Comparison of ENCODE assay signal across 20 cellular contexts in genomic region chr7:17598846-17599245, GRCh38.
DNase-seq lines count a peak whose midpoint lies in the region; ATAC-seq and TF ChIP-seq lines count a peak whose summit lies in the region.
"Had no signal": no experiment of that assay in that cellular context is flagged by ENCODE, and none has a peak within 500 bp of the region (broad histone marks: within the 10 kb centered on the region; RNA-seq: fewer than 3 reads in every experiment).

No MANE protein-coding gene starts in this region.

- CTCF ChIA-PET in IMR-90 (lab: Yijun Ruan, JAX), result interaction anchor here (0.7 to 2.0 kb wide), 2 partner anchors 10 to 12 kb away, joined by 3 to 5 read pairs; no protein-coding TSS in a partner anchor
- CTCF ChIA-PET in activated naive CD4-positive, alpha-beta T cell treated with anti-CD3 and anti-CD28 coated beads for 36 hours (lab: Charles Lee), result no interaction called here

- peaks cover under 1% of the 10 kb centered on the region; the same call in 1 of the 2 replicates for H3K9me3 ChIP-seq in IMR-90 (ENCODE audit: control insufficient read depth, insufficient read depth, low read length)
- H3K9me3 ChIP-seq: body of pancreas, ovary had no signal

- peaks cover 3% of the 10 kb centered on the region for H3K9me3 Mint-ChIP-seq in activated naive CD4-positive, alpha-beta T cell treated with anti-CD3 and anti-CD28 coated beads for 36 hours

- no peaks in the 10 kb centered on the region for H3K79me1 ChIP-seq in IMR-90 (ENCODE audit: low read depth in 1 of 2, low read length in 2 of 2)

- H3K4ac ChIP-seq in IMR-90 (ENCODE audit: low read depth, low read length), result peak overlapping the region; percentile 22; the same call in 1 of the 2 replicates

- peak; percentile 64 for DNase-seq in A172 (ENCODE audit: low spot score)
- peak; percentile 23 for DNase-seq in IMR-90
- DNase-seq in NCI-H69 (lab: John Stamatoyannopoulos, UW), result peak; percentile 98
- no peak for DNase-seq in CD1c-positive myeloid dendritic cell (ENCODE audit: extremely low spot score)
- DNase-seq in activated naive CD4-positive, alpha-beta T cell treated with anti-CD3 and anti-CD28 coated beads for 36 hours, result no peak
- no peak for DNase-seq in NCI-H510A treated with DMSO at 0.1 percent for 48 hours (lab: John Stamatoyannopoulos, UW)
- no peak for DNase-seq in DMS79 treated with DMSO at 0.1 percent for 48 hours (lab: John Stamatoyannopoulos, UW)
- DNase-seq: activated CD4-positive, CD25-positive, alpha-beta regulatory T cell treated with anti-CD3 and anti-CD28 coated beads, Interleukin-2, amount 50 U/mL, for 72 hours; activated CD8-positive, alpha-beta memory T cell treated with anti-CD3 and anti-CD28 coated beads, Interleukin-2, amount 50 U/mL, for 48 hours; body of pancreas; CD4-positive, alpha-beta T cell; dermis blood vessel endothelial cell; hypothalamus; KBM-7; ovary; SIG-M5; stimulated activated naive B cell treated with anti-CD40 and anti-IgM and Interleukin-4, amounts not matched to agents 10 μg/mL and 1 μg/mL and 100 μg/mL, for 72 hours had no signal

- no peak overlapping the region for H3K9ac ChIP-seq in IMR-90 (ENCODE audit: low read depth, low read length)

- H3K23ac ChIP-seq in IMR-90 (ENCODE audit: low read depth, low read length), result no peak overlapping the region

- no peak for ATAC-seq in IMR-90 (ENCODE audit: low read depth)
- peak; percentile 56 for ATAC-seq in esophagus mucosa
- ATAC-seq: body of pancreas; left lobe of liver; stimulated activated naive B cell treated with anti-CD40 and anti-IgM and Interleukin-4, amounts not matched to agents 10 μg/mL and 1 μg/mL and 100 μg/mL, for 72 hours had no signal

- H3K14ac ChIP-seq in IMR-90 (replicated peaks; ENCODE audit: low read depth, low read length), result no peak overlapping the region

- H3K4me2 ChIP-seq in IMR-90 (ENCODE audit: low read depth, low read length), result no peak overlapping the region

- no peaks in the 10 kb centered on the region for H3K27me3 ChIP-seq in IMR-90 (ENCODE audit: control insufficient read depth, insufficient read depth, low read length)
- H3K27me3 ChIP-seq: body of pancreas, ovary had no signal

- H3K4me3 ChIP-seq in IMR-90 (ENCODE audit: insufficient read depth, low read depth, low read length), result no peak overlapping the region
- H3K4me3 ChIP-seq: body of pancreas, ovary had no signal

- no peak overlapping the region for H3K18ac ChIP-seq in IMR-90 (ENCODE audit: low read depth, low read length)

- H2BK5ac ChIP-seq in IMR-90 (ENCODE audit: low read depth, low read length, poor library complexity, severe bottlenecking), result no peak overlapping the region

- H3K4me3 Mint-ChIP-seq in activated naive CD4-positive, alpha-beta T cell treated with anti-CD3 and anti-CD28 coated beads for 36 hours, result no peak overlapping the region
- H3K4me3 Mint-ChIP-seq: CD4-positive, alpha-beta T cell; stimulated activated naive B cell treated with anti-CD40 and anti-IgM and Interleukin-4, amounts not matched to agents 10 μg/mL and 1 μg/mL and 100 μg/mL, for 72 hours; type B pancreatic cell had no signal

- H3K4me1 ChIP-seq in IMR-90 (ENCODE audit: control insufficient read depth, insufficient read depth, low read length), result peaks cover 4% of the 10 kb centered on the region; the same call in 1 of the 2 replicates
- H3K4me1 ChIP-seq: body of pancreas had no signal

- H2AK9ac ChIP-seq in IMR-90 (replicated peaks; ENCODE audit: low read depth, low read length, poor library complexity), result no peak overlapping the region

- no peaks in the 10 kb centered on the region for H3K36me3 Mint-ChIP-seq in activated naive CD4-positive, alpha-beta T cell treated with anti-CD3 and anti-CD28 coated beads for 36 hours (ENCODE audit: low read depth)
- H3K36me3 Mint-ChIP-seq: stimulated activated naive B cell treated with anti-CD40 and anti-IgM and Interleukin-4, amounts not matched to agents 10 μg/mL and 1 μg/mL and 100 μg/mL, for 72 hours; type B pancreatic cell had no signal

- no peaks in the 10 kb centered on the region for H4K20me1 ChIP-seq in IMR-90 (ENCODE audit: insufficient read depth, low read length)

- H4K5ac ChIP-seq in IMR-90 (ENCODE audit: low read depth, low read length), result peak overlapping the region; percentile 36; the same call in 1 of the 2 replicates

- no TSS peak for BruUV-seq in IMR-90 (replicated peaks; lab: Mats Ljungman, UMichigan)

- POLR2A ChIA-PET in IMR-90 (lab: Charles Lee; ENCODE audit: unreplicated experiment), result no interaction called here

- no peaks in the 10 kb centered on the region for H3K36me3 ChIP-seq in IMR-90 (ENCODE audit: control insufficient read depth, insufficient read depth, low read length)
- H3K36me3 ChIP-seq: ovary had no signal

- H2AK5ac ChIP-seq in IMR-90 (ENCODE audit: low read depth, low read length), result no peak overlapping the region

- no peaks in the 10 kb centered on the region for H3K4me1 Mint-ChIP-seq in activated naive CD4-positive, alpha-beta T cell treated with anti-CD3 and anti-CD28 coated beads for 36 hours (ENCODE audit: low read depth)
- H3K4me1 Mint-ChIP-seq: stimulated activated naive B cell treated with anti-CD40 and anti-IgM and Interleukin-4, amounts not matched to agents 10 μg/mL and 1 μg/mL and 100 μg/mL, for 72 hours had no signal

- no peak overlapping the region for H2BK15ac ChIP-seq in IMR-90 (ENCODE audit: low read depth, low read length)

- in situ Hi-C loops in IMR-90 (cut with MboI; ENCODE audit: low sequenced_read_pairs), result no loop called here

- no peak for TF ChIP-seq POLR2A in IMR-90 (IDR thresholded peaks at IDR 0.05; ENCODE audit: low read depth, low read length)

- peaks cover 3% of the 10 kb centered on the region; the same call in 1 of the 2 replicates for H3K9me1 ChIP-seq in IMR-90 (ENCODE audit: insufficient read depth, low read length)

- no peak overlapping the region for H4K91ac ChIP-seq in IMR-90 (ENCODE audit: insufficient read depth, low read depth, low read length)

- H2BK20ac ChIP-seq in IMR-90 (ENCODE audit: low read depth, low read length), result peak overlapping the region; percentile 59

- no peak overlapping the region for H2AFZ ChIP-seq in IMR-90 (replicated peaks; ENCODE audit: low read length, poor library complexity)

- dilution Hi-C loops in IMR-90 (cut with HindIII; ENCODE audit: low sequenced_read_pairs, unreplicated experiment), result no loop called here

- intact Hi-C loops in IMR-90 (cut with micrococcal nuclease), result no loop called here
- intact Hi-C loops in activated naive CD4-positive, alpha-beta T cell treated with anti-CD3 and anti-CD28 coated beads for 36 hours (cut with micrococcal nuclease), result no loop called here

- TF ChIP-seq CTCF in IMR-90 (conservative IDR thresholded peaks at IDR 0.05; ENCODE audit: low read depth, low read length), result no peak

- H2BK120ac ChIP-seq in IMR-90 (ENCODE audit: low read depth, low read length), result peak overlapping the region; percentile 63

- peaks cover 14% of the 10 kb centered on the region for H3K27me3 Mint-ChIP-seq in activated naive CD4-positive, alpha-beta T cell treated with anti-CD3 and anti-CD28 coated beads for 36 hours (ENCODE audit: low read depth)
- H3K27me3 Mint-ChIP-seq: stimulated activated naive B cell treated with anti-CD40 and anti-IgM and Interleukin-4, amounts not matched to agents 10 μg/mL and 1 μg/mL and 100 μg/mL, for 72 hours; type B pancreatic cell had no signal

- H3K27ac ChIP-seq in IMR-90 (ENCODE audit: insufficient read depth, low read length), result no peak overlapping the region
- H3K27ac ChIP-seq: ovary had no signal

- no peak overlapping the region for H3K27ac Mint-ChIP-seq in activated naive CD4-positive, alpha-beta T cell treated with anti-CD3 and anti-CD28 coated beads for 36 hours
- H3K27ac Mint-ChIP-seq: CD4-positive, alpha-beta T cell; stimulated activated naive B cell treated with anti-CD40 and anti-IgM and Interleukin-4, amounts not matched to agents 10 μg/mL and 1 μg/mL and 100 μg/mL, for 72 hours; type B pancreatic cell had no signal

- H4K8ac ChIP-seq in IMR-90 (ENCODE audit: low read depth in 2 of 2, low read length in 2 of 2), result no peak overlapping the region

- no peak for TF ChIP-seq RAD21 in IMR-90 (IDR thresholded peaks at IDR 0.05; ENCODE audit: low read length)

- H3K56ac ChIP-seq in IMR-90 (ENCODE audit: extremely low read depth, insufficient read depth, low read length), result no peak overlapping the region

TF ChIP-seq in IMR-90, 13 proteins besides CTCF, POLR2A, EP300 and RAD21:
- no peak for TF ChIP-seq MAZ (IDR thresholded peaks at IDR 0.05; ENCODE audit: borderline replicate concordance, low read depth, low read length)
- TF ChIP-seq RFX5 (IDR thresholded peaks at IDR 0.05; ENCODE audit: low read depth, low read length), result no peak
- TF ChIP-seq FOS (IDR thresholded peaks at IDR 0.05; ENCODE audit: low read depth, low read length), result no peak
- TF ChIP-seq MXI1 (IDR thresholded peaks at IDR 0.05; ENCODE audit: borderline replicate concordance, low read depth, low read length), result no peak
- TF ChIP-seq MAFK (IDR thresholded peaks at IDR 0.05; ENCODE audit: low read depth, low read length), result no peak
- TF ChIP-seq USF2 (IDR thresholded peaks at IDR 0.05; ENCODE audit: low read depth, low read length), result no peak
- TF ChIP-seq NFE2L2 (IDR thresholded peaks at IDR 0.05; ENCODE audit: low read depth, low read length), result no peak
- TF ChIP-seq RCOR1 (IDR thresholded peaks at IDR 0.05; ENCODE audit: insufficient replicate concordance, low read length), result no peak
- no peak for TF ChIP-seq CHD1 (IDR thresholded peaks at IDR 0.05; ENCODE audit: low read depth, low read length)
- no peak for TF ChIP-seq CEBPB (IDR thresholded peaks at IDR 0.05; ENCODE audit: low read depth, low read length)
- no peak for TF ChIP-seq ELK1 (IDR thresholded peaks at IDR 0.05; ENCODE audit: borderline replicate concordance, low read depth, low read length)
- no peak for TF ChIP-seq BHLHE40 (IDR thresholded peaks at IDR 0.05; ENCODE audit: low read depth, low read length)
- no peak for TF ChIP-seq SMC3 (IDR thresholded peaks at IDR 0.05; ENCODE audit: low read depth, low read length)

Comparison
In these comparisons a context has a peak if more than half of its experiments do, and no peak if none do; other contexts are left out.
1. DNase-seq: peak in A172 (single experiment), IMR-90 (single experiment) and NCI-H69 (single experiment); none in CD1c-positive myeloid dendritic cell (single experiment), activated naive CD4-positive, alpha-beta T cell treated with anti-CD3 and anti-CD28 coated beads for 36 hours (single experiment), NCI-H510A treated with DMSO at 0.1 percent for 48 hours (single experiment) and DMS79 treated with DMSO at 0.1 percent for 48 hours (single experiment).